Comparison of ENCODE assay signal across 1 cellular context in genomic region chr13:38998739-38999138, GRCh38.
TF ChIP-seq lines count a peak whose summit lies in the region.

No MANE protein-coding gene starts in this region.

TF ChIP-seq in K562, 482 proteins besides CTCF, POLR2A, EP300 and RAD21 (continued from another document and continues in another):
- TF ChIP-seq ZHX1 (conservative IDR thresholded peaks at IDR 0.05; ENCODE audit: low read length), result no peak
- no peak for TF ChIP-seq CBX1 (IDR thresholded peaks at IDR 0.05; ENCODE audit: low read depth)
- no peak for TF ChIP-seq PHF21A (IDR thresholded peaks at IDR 0.05; ENCODE audit: borderline replicate concordance, low read depth)
- no peak for TF ChIP-seq MAFK (IDR thresholded peaks at IDR 0.05; ENCODE audit: low read length)
- peak; percentile 58 to 62; a peak in 2 of 4 replicates for TF ChIP-seq KDM1A (IDR thresholded peaks at IDR 0.05)
- TF ChIP-seq BRCA1 (IDR thresholded peaks at IDR 0.05), result no peak
- TF ChIP-seq BRCA1 (CRISPR knock-in tag; IDR thresholded peaks at IDR 0.05), result no peak
- no peak for TF ChIP-seq FOS (IDR thresholded peaks at IDR 0.05; ENCODE audit: extremely low read depth, insufficient read length)
- TF ChIP-seq ESRRA (IDR thresholded peaks at IDR 0.05; ENCODE audit: borderline replicate concordance, low read depth), result no peak
- no peak for TF ChIP-seq RFX5 (IDR thresholded peaks at IDR 0.05; ENCODE audit: low read depth, low read length)
- TF ChIP-seq ZNF830 (CRISPR knock-in tag; IDR thresholded peaks at IDR 0.05), result no peak
- no peak for TF ChIP-seq ZNF512 (tag; IDR thresholded peaks at IDR 0.05)
- TF ChIP-seq JUND (IDR thresholded peaks at IDR 0.05; ENCODE audit: borderline replicate concordance, low read depth, low read length), result peak; percentile 89
- TF ChIP-seq JUND (tag; IDR thresholded peaks at IDR 0.05; ENCODE audit: borderline replicate concordance, low read depth, low read length), result peak; percentile 80; the same call in 2 of the 3 replicates
- no peak for TF ChIP-seq ZBTB9 (CRISPR knock-in tag; IDR thresholded peaks at IDR 0.05)
- no peak for TF ChIP-seq PHTF2 (CRISPR knock-in tag; IDR thresholded peaks at IDR 0.05)
- TF ChIP-seq PCBP2 (IDR thresholded peaks at IDR 0.05; ENCODE audit: low read depth, low read length, poor library complexity, severe bottlenecking), result no peak
- peak; percentile 78 for TF ChIP-seq ATF3 (IDR thresholded peaks at IDR 0.05)
- TF ChIP-seq ATF3 (CRISPR knock-in tag; conservative IDR thresholded peaks at IDR 0.05), result peak; percentile 83; the same call in 1 of the 2 replicates
- no peak for TF ChIP-seq MXD1 (CRISPR knock-in tag; IDR thresholded peaks at IDR 0.05; ENCODE audit: borderline replicate concordance, poor library complexity, severe bottlenecking)
- TF ChIP-seq HDAC2 (IDR thresholded peaks at IDR 0.05), result peak; percentile 56; the same call in 1 of the 2 replicates
- no peak for TF ChIP-seq TAF15 (IDR thresholded peaks at IDR 0.05; ENCODE audit: low read depth, low read length)
- no peak for TF ChIP-seq ZNF696 (CRISPR knock-in tag; conservative IDR thresholded peaks at IDR 0.05)
- TF ChIP-seq NFRKB (IDR thresholded peaks at IDR 0.05; ENCODE audit: low read depth), result no peak
- no peak for TF ChIP-seq MIER1 (IDR thresholded peaks at IDR 0.05; ENCODE audit: low read depth)
- no peak for TF ChIP-seq SRSF1 (IDR thresholded peaks at IDR 0.05; ENCODE audit: low read depth, low read length)
- 0 out of 4 replicates have a peak, but pooled peaks of 1 of the 2 experiments have one; percentile 31 for TF ChIP-seq FOXK2 (conservative IDR thresholded peaks at IDR 0.05 in 1 of 2, IDR thresholded peaks at IDR 0.05 in 1 of 2; ENCODE audit: low read depth in 2 of 2)
- no peak for TF ChIP-seq TCF7 (IDR thresholded peaks at IDR 0.05; ENCODE audit: borderline replicate concordance)
- no peak for TF ChIP-seq FOXJ2 (tag; IDR thresholded peaks at IDR 0.05)
- no peak for TF ChIP-seq SETDB1 (IDR thresholded peaks at IDR 0.05; ENCODE audit: low read length)
- TF ChIP-seq GATA2 (CRISPR knock-in tag; IDR thresholded peaks at IDR 0.05), result peak; percentile 89
- TF ChIP-seq E2F6 (IDR thresholded peaks at IDR 0.05; ENCODE audit: borderline replicate concordance in 1 of 2, extremely low read depth in 1 of 2, insufficient read depth in 1 of 2, insufficient read length in 1 of 2, low read depth in 1 of 2, low read length in 1 of 2, poor library complexity in 1 of 2, severe bottlenecking in 1 of 2), result peak in 1 of 2 experiments; percentile 17
- TF ChIP-seq CREB3 (tag; conservative IDR thresholded peaks at IDR 0.05; ENCODE audit: low read depth), result no peak
- TF ChIP-seq JUN (IDR thresholded peaks at IDR 0.05; ENCODE audit: borderline replicate concordance, low read depth, low read length), result 0 out of 2 replicates have a peak, but pooled peaks have one; percentile 25
- no peak for TF ChIP-seq JUN (CRISPR knock-in tag; IDR thresholded peaks at IDR 0.05; ENCODE audit: borderline replicate concordance)
- no peak for TF ChIP-seq ZNF436 (CRISPR knock-in tag; IDR thresholded peaks at IDR 0.05)
- no peak for TF ChIP-seq ZFP30 (CRISPR knock-in tag; IDR thresholded peaks at IDR 0.05; ENCODE audit: borderline replicate concordance)
- TF ChIP-seq ZNF655 (CRISPR knock-in tag; IDR thresholded peaks at IDR 0.05), result no peak
- no peak for TF ChIP-seq ZSCAN32 (CRISPR knock-in tag; IDR thresholded peaks at IDR 0.05)
- peak; percentile 36; the same call in 1 of the 2 replicates for TF ChIP-seq CTBP1 (IDR thresholded peaks at IDR 0.05; ENCODE audit: borderline replicate concordance)
- peak; percentile 50; the same call in 1 of the 2 replicates for TF ChIP-seq CREB1 (IDR thresholded peaks at IDR 0.05)
- TF ChIP-seq CREB1 (CRISPR knock-in tag; IDR thresholded peaks at IDR 0.05), result no peak
- no peak for TF ChIP-seq PATZ1 (CRISPR knock-in tag; IDR thresholded peaks at IDR 0.05; ENCODE audit: borderline replicate concordance)
- no peak for TF ChIP-seq GATAD2B (IDR thresholded peaks at IDR 0.05; ENCODE audit: borderline replicate concordance)
- no peak for TF ChIP-seq KLF13 (tag; IDR thresholded peaks at IDR 0.05; ENCODE audit: borderline replicate concordance, low read depth)
- no peak for TF ChIP-seq RREB1 (CRISPR knock-in tag; IDR thresholded peaks at IDR 0.05)
- peak; percentile 76 for TF ChIP-seq BHLHE40 (IDR thresholded peaks at IDR 0.05; ENCODE audit: low read length)
- TF ChIP-seq SREBF1 (IDR thresholded peaks at IDR 0.05; ENCODE audit: borderline replicate concordance, low read depth, low read length), result no peak
